3 cellular contexts compared by ENCODE assay signal in the genomic region with DNA sequence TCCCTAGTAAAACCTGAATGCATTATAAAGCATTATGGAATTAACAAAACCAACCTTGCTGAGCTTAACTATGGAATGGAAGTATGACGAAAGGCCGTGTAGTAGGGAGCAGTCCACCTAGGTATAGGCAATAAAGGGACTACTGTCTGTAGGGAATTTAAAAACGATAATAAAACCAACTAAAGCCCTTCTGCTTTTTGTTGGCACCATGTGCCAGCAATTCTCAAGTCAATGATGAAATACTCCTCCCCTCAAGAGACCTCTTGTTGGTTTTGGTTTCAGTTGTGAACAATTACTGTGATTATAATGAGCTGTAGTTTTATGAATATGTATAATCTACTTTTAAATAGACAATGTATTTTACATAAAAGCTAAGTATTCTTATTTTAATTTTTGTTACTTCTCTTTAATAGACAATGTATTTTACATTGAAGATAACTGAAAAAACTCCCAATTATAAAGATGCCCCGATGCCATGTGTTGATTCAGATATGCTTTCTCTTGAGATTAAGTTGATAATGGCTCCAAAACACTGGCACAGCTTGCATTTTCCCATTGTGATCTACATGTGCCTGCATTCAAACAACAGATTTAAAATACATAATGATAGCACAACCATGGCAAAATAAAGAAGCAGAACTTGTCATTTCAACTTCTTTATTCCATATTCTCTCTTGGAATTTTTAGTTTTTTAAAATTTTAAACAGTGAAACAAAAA.
TF ChIP-seq lines count a peak whose summit lies in the region.

No MANE protein-coding gene starts in this region.

TF ChIP-seq in SK-N-SH, 30 proteins besides CTCF, POLR2A, EP300 and RAD21:
- TF ChIP-seq CHD2 (IDR thresholded peaks at IDR 0.05; ENCODE audit: low read length, partially characterized antibody), result no peak
- peak; percentile 55; the same call in 1 of the 2 replicates for TF ChIP-seq GATA2 (CRISPR knock-in tag; IDR thresholded peaks at IDR 0.05)

TF ChIP-seq in SK-N-SH treated with all-trans-retinoic acid at 6 μM for 48 hours, 23 proteins besides CTCF, POLR2A, EP300 and RAD21:
- TF ChIP-seq SNAI2 (CRISPR knock-in tag; IDR thresholded peaks at IDR 0.05), result no peak
- TF ChIP-seq ZFP3 (CRISPR knock-in tag; IDR thresholded peaks at IDR 0.05), result no peak
- TF ChIP-seq BACH2 (CRISPR knock-in tag; IDR thresholded peaks at IDR 0.05; ENCODE audit: borderline replicate concordance), result no peak
- no peak for TF ChIP-seq TOX (CRISPR knock-in tag; IDR thresholded peaks at IDR 0.05; ENCODE audit: borderline replicate concordance)
- TF ChIP-seq ZNF70 (CRISPR knock-in tag; IDR thresholded peaks at IDR 0.05), result no peak
- no peak for TF ChIP-seq ARNTL (CRISPR knock-in tag; IDR thresholded peaks at IDR 0.05; ENCODE audit: borderline replicate concordance, low read depth)
- TF ChIP-seq ISL1 (CRISPR knock-in tag; IDR thresholded peaks at IDR 0.05), result no peak
- TF ChIP-seq ZFP30 (CRISPR knock-in tag; IDR thresholded peaks at IDR 0.05), result no peak
- TF ChIP-seq ESRRG (CRISPR knock-in tag; IDR thresholded peaks at IDR 0.05), result no peak
- TF ChIP-seq PPARA (CRISPR knock-in tag; IDR thresholded peaks at IDR 0.05; ENCODE audit: borderline replicate concordance), result no peak
- no peak for TF ChIP-seq PATZ1 (CRISPR knock-in tag; IDR thresholded peaks at IDR 0.05; ENCODE audit: borderline replicate concordance)
- TF ChIP-seq, protein P1, sequence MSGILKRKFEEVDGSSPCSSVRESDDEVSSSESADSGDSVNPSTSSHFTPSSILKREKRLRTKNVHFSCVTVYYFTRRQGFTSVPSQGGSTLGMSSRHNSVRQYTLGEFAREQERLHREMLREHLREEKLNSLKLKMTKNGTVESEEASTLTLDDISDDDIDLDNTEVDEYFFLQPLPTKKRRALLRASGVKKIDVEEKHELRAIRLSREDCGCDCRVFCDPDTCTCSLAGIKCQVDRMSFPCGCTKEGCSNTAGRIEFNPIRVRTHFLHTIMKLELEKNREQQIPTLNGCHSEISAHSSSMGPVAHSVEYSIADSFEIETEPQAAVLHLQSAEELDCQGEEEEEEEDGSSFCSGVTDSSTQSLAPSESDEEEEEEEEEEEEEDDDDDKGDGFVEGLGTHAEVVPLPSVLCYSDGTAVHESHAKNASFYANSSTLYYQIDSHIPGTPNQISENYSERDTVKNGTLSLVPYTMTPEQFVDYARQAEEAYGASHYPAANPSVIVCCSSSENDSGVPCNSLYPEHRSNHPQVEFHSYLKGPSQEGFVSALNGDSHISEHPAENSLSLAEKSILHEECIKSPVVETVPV (CRISPR knock-in tag; IDR thresholded peaks at IDR 0.05), result no peak
- TF ChIP-seq, protein P2, sequence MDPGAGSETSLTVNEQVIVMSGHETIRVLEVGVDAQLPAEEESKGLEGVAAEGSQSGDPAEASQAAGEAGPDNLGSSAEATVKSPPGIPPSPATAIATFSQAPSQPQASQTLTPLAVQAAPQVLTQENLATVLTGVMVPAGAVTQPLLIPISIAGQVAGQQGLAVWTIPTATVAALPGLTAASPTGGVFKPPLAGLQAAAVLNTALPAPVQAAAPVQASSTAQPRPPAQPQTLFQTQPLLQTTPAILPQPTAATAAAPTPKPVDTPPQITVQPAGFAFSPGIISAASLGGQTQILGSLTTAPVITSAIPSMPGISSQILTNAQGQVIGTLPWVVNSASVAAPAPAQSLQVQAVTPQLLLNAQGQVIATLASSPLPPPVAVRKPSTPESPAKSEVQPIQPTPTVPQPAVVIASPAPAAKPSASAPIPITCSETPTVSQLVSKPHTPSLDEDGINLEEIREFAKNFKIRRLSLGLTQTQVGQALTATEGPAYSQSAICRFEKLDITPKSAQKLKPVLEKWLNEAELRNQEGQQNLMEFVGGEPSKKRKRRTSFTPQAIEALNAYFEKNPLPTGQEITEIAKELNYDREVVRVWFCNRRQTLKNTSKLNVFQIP (CRISPR knock-in tag; IDR thresholded peaks at IDR 0.05; ENCODE audit: borderline replicate concordance, low read depth), result no peak
- no peak for TF ChIP-seq OSR1 (CRISPR knock-in tag; IDR thresholded peaks at IDR 0.05)
- no peak for TF ChIP-seq CSDC2 (CRISPR knock-in tag; IDR thresholded peaks at IDR 0.05)
- no peak for TF ChIP-seq GLIS3 (CRISPR knock-in tag; IDR thresholded peaks at IDR 0.05)
- no peak for TF ChIP-seq ZNF565 (CRISPR knock-in tag; conservative IDR thresholded peaks at IDR 0.05; ENCODE audit: low read depth)
- no peak for TF ChIP-seq TCF4 (CRISPR knock-in tag; IDR thresholded peaks at IDR 0.05; ENCODE audit: borderline replicate concordance)

TF ChIP-seq in HepG2, 621 proteins besides CTCF, POLR2A, EP300 and RAD21:
- TF ChIP-seq ZNF574 (CRISPR knock-in tag; IDR thresholded peaks at IDR 0.05) (no peak), ZFP82 (CRISPR knock-in tag; IDR thresholded peaks at IDR 0.05; ENCODE audit: borderline replicate concordance) (no peak), SRF (IDR thresholded peaks at IDR 0.05; ENCODE audit: low read depth, low read length) (no peak), ZNF160 (CRISPR knock-in tag; IDR thresholded peaks at IDR 0.05) (no peak), ZNF570 (CRISPR knock-in tag; IDR thresholded peaks at IDR 0.05; ENCODE audit: borderline replicate concordance) (no peak), DRAP1 (CRISPR knock-in tag; IDR thresholded peaks at IDR 0.05) (no peak), SMC3 (IDR thresholded peaks at IDR 0.05; ENCODE audit: low read length) (no peak), ZNF749 (CRISPR knock-in tag; IDR thresholded peaks at IDR 0.05; ENCODE audit: borderline replicate concordance) (no peak)
- TF ChIP-seq, protein P3, sequence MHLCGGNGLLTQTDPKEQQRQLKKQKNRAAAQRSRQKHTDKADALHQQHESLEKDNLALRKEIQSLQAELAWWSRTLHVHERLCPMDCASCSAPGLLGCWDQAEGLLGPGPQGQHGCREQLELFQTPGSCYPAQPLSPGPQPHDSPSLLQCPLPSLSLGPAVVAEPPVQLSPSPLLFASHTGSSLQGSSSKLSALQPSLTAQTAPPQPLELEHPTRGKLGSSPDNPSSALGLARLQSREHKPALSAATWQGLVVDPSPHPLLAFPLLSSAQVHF (CRISPR knock-in tag; IDR thresholded peaks at IDR 0.05), result no peak
